ENCODE assay signal across 8 cellular contexts in genomic region chr12:103840399-103840880, GRCh38. TPM values are rescaled to one million over a fixed set of nuclear protein-coding genes. Genes with fewer than 3 reads are reported as not detected.
A peak's percentile ranks its signal among the peaks of the same experiment; 100 is the strongest.
DNase-seq lines count a peak whose midpoint lies in the region; ATAC-seq, FAIRE-seq and TF ChIP-seq lines count a peak whose summit lies in the region.

No MANE protein-coding gene starts in this region.

- DNase-seq in GM12891 (ENCODE audit: insufficient read length, low spot score) (peak; percentile 34), Karpas-422 (peak; percentile 49), 8988T (no peak), NCI-H128 (lab: John Stamatoyannopoulos, UW; ENCODE audit: unreplicated experiment) (no peak)
- DNase-seq in activated naive CD4-positive, alpha-beta T cell treated with anti-CD3 and anti-CD28 coated beads, Interleukin-2, amount 50 U/mL, for 16 hours: peak; percentile 47
- peak; percentile 23 to 37 for DNase-seq in stimulated activated CD4-positive, alpha-beta T cell treated with anti-CD3 and anti-CD28 coated beads, Interleukin-12 subunit alpha, Interleukin-12 subunit beta, amount 100 ng/mL, for 24 hours (ENCODE audit: low read depth in 2 of 2)

- H3K9ac ChIP-seq in Karpas-422 (ENCODE audit: low read length): peak overlapping the region; percentile 71

- ATAC-seq in GM21723 (IDR thresholded peaks at IDR 0.05; ENCODE audit: unreplicated experiment): peak; percentile 45

- peaks cover 11% of the 10 kb centered on the region for H3K4me1 ChIP-seq in Karpas-422 (ENCODE audit: low read length)

- H3K9me3 ChIP-seq in Karpas-422 (ENCODE audit: low read length): no peaks in the 10 kb centered on the region

- H3K79me2 ChIP-seq in Karpas-422 (ENCODE audit: low read length): no peaks in the 10 kb centered on the region

- no peak overlapping the region for H3K27ac ChIP-seq in Karpas-422 (ENCODE audit: low read length)

- H3K4me3 ChIP-seq in Karpas-422 (ENCODE audit: low read length): peak overlapping the region; percentile 91
- peak overlapping the region; percentile 79 for H3K4me3 ChIP-seq in iPS-11a (ENCODE audit: low read depth, low read length)

- H3K36me3 ChIP-seq in Karpas-422 (ENCODE audit: insufficient read depth, low read length): no peaks in the 10 kb centered on the region

- H3K27me3 ChIP-seq in Karpas-422 (ENCODE audit: low read length): no peaks in the 10 kb centered on the region; the same call in 1 of the 2 replicates

- no peaks in the 10 kb centered on the region for H3K9me2 ChIP-seq in Karpas-422 (replicated peaks; ENCODE audit: insufficient read depth, low read length)

- H4K20me1 ChIP-seq in Karpas-422 (ENCODE audit: insufficient read depth, low read depth, low read length): no peaks in the 10 kb centered on the region

- no peak for TF ChIP-seq POLR2A in GM12891 (IDR thresholded peaks at IDR 0.05; ENCODE audit: low read depth, low read length)

- peak overlapping the region; percentile 79; the same call in 1 of the 2 replicates for H2AFZ ChIP-seq in Karpas-422 (ENCODE audit: low read length)

- no peak for FAIRE-seq in GM12891 (lab: Jason Lieb, UNC)

- peak overlapping the region; percentile 97 for H3K4me2 ChIP-seq in Karpas-422 (ENCODE audit: low read depth, low read length, poor library complexity, severe bottlenecking)

TF ChIP-seq in GM12891, 5 proteins besides CTCF, POLR2A, EP300 and RAD21:
- TF ChIP-seq POU2F2 (IDR thresholded peaks at IDR 0.05; ENCODE audit: low read depth, low read length) (no peak), SPI1 (IDR thresholded peaks at IDR 0.05; ENCODE audit: low read depth, low read length) (no peak), TAF1 (IDR thresholded peaks at IDR 0.05; ENCODE audit: low read depth, low read length) (no peak), POLR2AphosphoS5 (IDR thresholded peaks at IDR 0.05; ENCODE audit: low read depth, low read length) (no peak), PAX5 (IDR thresholded peaks at IDR 0.05; ENCODE audit: insufficient read depth, low read length, severe bottlenecking) (no peak)

RNA-seq across cellular contexts. Expression of gene NT5DC3, which starts 0.6 kb away (rescaled TPM):
- polyA plus RNA-seq in GM12891 (2012; ENCODE audit: low read depth, missing spikeins): 1.4 TPM
- total RNA-seq in Karpas-422 (2014; rRNA removed; shearing (Covaris generic); ENCODE audit: low replicate concordance): 1.5 and 1.7 TPM in 2 replicates

Comparison
In these comparisons a context has a peak if more than half of its experiments do, and no peak if none do; other contexts are left out.
1. DNase-seq: peak in GM12891 (single experiment), Karpas-422 (single experiment), activated naive CD4-positive, alpha-beta T cell treated with anti-CD3 and anti-CD28 coated beads, Interleukin-2, amount 50 U/mL, for 16 hours (single experiment) and stimulated activated CD4-positive, alpha-beta T cell treated with anti-CD3 and anti-CD28 coated beads, Interleukin-12 subunit alpha, Interleukin-12 subunit beta, amount 100 ng/mL, for 24 hours (2 of 2); none in 8988T (single experiment) and NCI-H128 (single experiment).